ENCODE assay signal across 18 cellular contexts in the genomic region with DNA sequence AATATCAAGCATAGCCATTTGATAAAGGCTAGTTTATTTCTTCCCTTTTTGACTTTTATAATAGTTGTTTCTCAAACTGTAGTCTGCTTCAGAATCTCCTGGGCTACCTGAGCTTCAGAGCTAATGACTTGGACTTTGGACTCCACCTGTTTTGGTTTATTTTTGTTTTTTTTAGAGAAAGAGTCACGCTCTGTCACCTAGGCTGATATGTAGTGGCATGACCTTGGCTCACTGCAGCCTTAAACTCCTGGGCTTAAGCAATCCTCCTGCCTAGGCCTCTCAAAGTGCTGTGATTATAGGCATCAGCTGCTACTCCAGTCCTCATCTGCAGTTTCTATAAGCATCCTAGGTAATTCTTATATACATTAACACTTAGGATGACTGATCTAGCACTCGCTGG.
DNase-seq lines count a peak whose midpoint lies in the region; ATAC-seq, FAIRE-seq and TF ChIP-seq lines count a peak whose summit lies in the region.
"Had no signal": no experiment of that assay in that cellular context is flagged by ENCODE, and none has a peak within 500 bp of the region (broad histone marks: within the 10 kb centered on the region; RNA-seq: fewer than 3 reads in every experiment).

No MANE protein-coding gene starts in this region.

- no peak for ATAC-seq in GM18520 (IDR thresholded peaks at IDR 0.05; ENCODE audit: unreplicated experiment)
- ATAC-seq: HepG2 had no signal

- H3K27me3 ChIP-seq in WERI-Rb-1 (ENCODE audit: insufficient read depth, low read depth, severe bottlenecking) = no peaks in the 10 kb centered on the region
- H3K27me3 ChIP-seq: BE2C had no signal

- CTCF ChIA-PET in activated CD4-positive, alpha-beta T cell treated with anti-CD3 and anti-CD28 coated beads, Interleukin-2, amount 10 ng/mL, durations not matched to agents 7 days and 5 days (lab: Charles Lee) = interaction anchor here (0.6 kb wide), 1 partner anchor 993 kb away, joined by 3 read pairs; no protein-coding TSS in a partner anchor

- no peaks in the 10 kb centered on the region for H3K9me3 ChIP-seq in WERI-Rb-1 (ENCODE audit: severe bottlenecking)
- H3K9me3 ChIP-seq: BE2C, Caco-2, HAP-1 had no signal

- DNase-seq in activated CD4-positive, alpha-beta T cell treated with anti-CD3 and anti-CD28 coated beads, Interleukin-2, amount 10 ng/mL, durations not matched to agents 24 days and 14 days = no peak
- no peak for DNase-seq in activated CD4-positive, alpha-beta T cell treated with anti-CD3 and anti-CD28 coated beads, Interleukin-2, amount 10 ng/mL, durations not matched to agents 7 days and 5 days
- DNase-seq in WERI-Rb-1 = peak; percentile 20
- DNase-seq in dermis blood vessel endothelial cell = no peak
- DNase-seq in RCC 7860 (ENCODE audit: low spot score) = no peak
- no peak for DNase-seq in DMS114 treated with DMSO at 0.1 percent for 48 hours (lab: John Stamatoyannopoulos, UW; ENCODE audit: unreplicated experiment)
- DNase-seq: BE2C; Caco-2; CD8-positive, alpha-beta memory T cell; DMS79 had no signal

- H3K36me3 Mint-ChIP-seq in activated CD4-positive, alpha-beta T cell treated with anti-CD3 and anti-CD28 coated beads, Interleukin-2, amount 10 ng/mL, durations not matched to agents 24 days and 14 days (ENCODE audit: low read depth) = no peaks in the 10 kb centered on the region
- peaks cover 2% of the 10 kb centered on the region for H3K36me3 Mint-ChIP-seq in activated CD4-positive, alpha-beta T cell treated with anti-CD3 and anti-CD28 coated beads, Interleukin-2, amount 10 ng/mL, durations not matched to agents 7 days and 5 days (ENCODE audit: low read depth)
- H3K36me3 Mint-ChIP-seq: CD8-positive, alpha-beta memory T cell had no signal

- TF ChIP-seq CTCF in WERI-Rb-1 (IDR thresholded peaks at IDR 0.05; ENCODE audit: low read depth, low read length) = no peak

- intact Hi-C loops in activated CD4-positive, alpha-beta T cell treated with anti-CD3 and anti-CD28 coated beads, Interleukin-2, amount 10 ng/mL, durations not matched to agents 24 days and 14 days (cut with micrococcal nuclease) = loop anchor here (5.0 to 10.0 kb wide), 9 partner anchors 95 to 1495 kb away; partner anchors contain the start of genes DAPP1, DDIT4L and TRMT10A

- POLR2A ChIA-PET in activated CD4-positive, alpha-beta T cell treated with anti-CD3 and anti-CD28 coated beads, Interleukin-2, amount 10 ng/mL, durations not matched to agents 7 days and 5 days (lab: Charles Lee) = no interaction called here

- FAIRE-seq in islet of Langerhans (lab: Jason Lieb, UNC) (peak; percentile 78), RCC 7860 (lab: Jason Lieb, UNC) (no peak)
- FAIRE-seq: A204.1, GM12891, H1, HepG2, HTR-8/SVneo had no signal

- H3K27ac Mint-ChIP-seq in activated CD4-positive, alpha-beta T cell treated with anti-CD3 and anti-CD28 coated beads, Interleukin-2, amount 10 ng/mL, durations not matched to agents 24 days and 14 days = peak overlapping the region; percentile 30
- no peak overlapping the region for H3K27ac Mint-ChIP-seq in activated CD4-positive, alpha-beta T cell treated with anti-CD3 and anti-CD28 coated beads, Interleukin-2, amount 10 ng/mL, durations not matched to agents 7 days and 5 days

- H3K4me3 ChIP-seq in WERI-Rb-1 (ENCODE audit: low read depth, low read length) = no peak overlapping the region
- H3K4me3 ChIP-seq: HAP-1 had no signal

- H3K4me1 Mint-ChIP-seq in activated CD4-positive, alpha-beta T cell treated with anti-CD3 and anti-CD28 coated beads, Interleukin-2, amount 10 ng/mL, durations not matched to agents 24 days and 14 days = peaks cover 47% of the 10 kb centered on the region
- peaks cover 35% of the 10 kb centered on the region for H3K4me1 Mint-ChIP-seq in activated CD4-positive, alpha-beta T cell treated with anti-CD3 and anti-CD28 coated beads, Interleukin-2, amount 10 ng/mL, durations not matched to agents 7 days and 5 days

- H3K27me3 Mint-ChIP-seq in activated CD4-positive, alpha-beta T cell treated with anti-CD3 and anti-CD28 coated beads, Interleukin-2, amount 10 ng/mL, durations not matched to agents 24 days and 14 days = no peaks in the 10 kb centered on the region
- H3K27me3 Mint-ChIP-seq in activated CD4-positive, alpha-beta T cell treated with anti-CD3 and anti-CD28 coated beads, Interleukin-2, amount 10 ng/mL, durations not matched to agents 7 days and 5 days = no peaks in the 10 kb centered on the region

- no peaks in the 10 kb centered on the region for H3K9me3 Mint-ChIP-seq in activated CD4-positive, alpha-beta T cell treated with anti-CD3 and anti-CD28 coated beads, Interleukin-2, amount 10 ng/mL, durations not matched to agents 24 days and 14 days
- no peaks in the 10 kb centered on the region for H3K9me3 Mint-ChIP-seq in activated CD4-positive, alpha-beta T cell treated with anti-CD3 and anti-CD28 coated beads, Interleukin-2, amount 10 ng/mL, durations not matched to agents 7 days and 5 days
- H3K9me3 Mint-ChIP-seq: CD8-positive, alpha-beta memory T cell had no signal

- H3K27ac ChIP-seq in WERI-Rb-1 = no peak overlapping the region

- no peaks in the 10 kb centered on the region for H3K36me3 ChIP-seq in WERI-Rb-1
- H3K36me3 ChIP-seq: BE2C, HAP-1 had no signal

- H3K4me3 Mint-ChIP-seq in activated CD4-positive, alpha-beta T cell treated with anti-CD3 and anti-CD28 coated beads, Interleukin-2, amount 10 ng/mL, durations not matched to agents 24 days and 14 days = no peak overlapping the region
- H3K4me3 Mint-ChIP-seq in activated CD4-positive, alpha-beta T cell treated with anti-CD3 and anti-CD28 coated beads, Interleukin-2, amount 10 ng/mL, durations not matched to agents 7 days and 5 days = no peak overlapping the region
- H3K4me3 Mint-ChIP-seq: CD8-positive, alpha-beta memory T cell had no signal
